1 cellular context compared by ENCODE assay signal in the genomic region with DNA sequence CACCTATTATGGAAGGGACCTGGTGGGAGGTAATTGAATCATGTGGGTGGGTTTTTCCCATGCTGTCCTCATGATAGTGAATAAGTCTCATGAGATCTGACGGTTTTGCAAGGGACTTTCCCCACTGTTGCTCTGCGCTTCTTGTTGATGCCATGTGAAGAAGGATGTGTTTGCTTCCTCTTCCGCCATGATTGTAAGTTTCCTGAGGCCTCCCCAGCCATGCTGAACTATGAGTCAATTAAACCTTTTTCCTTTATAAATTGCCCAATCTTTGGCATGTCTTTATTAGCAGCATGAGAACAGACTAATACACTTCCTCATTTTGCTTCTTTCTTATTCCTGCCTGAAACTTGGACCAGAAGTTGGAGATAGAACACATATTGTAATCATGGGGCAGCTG.
TF ChIP-seq lines count a peak whose summit lies in the region.

No MANE protein-coding gene starts in this region.

TF ChIP-seq in GM12878, 131 proteins besides CTCF, POLR2A, EP300 and RAD21:
- TF ChIP-seq YY1 (IDR thresholded peaks at IDR 0.05; ENCODE audit: low read depth, low read length) (0 out of 2 replicates have a peak, but pooled peaks have one; percentile 17), CBX5 (IDR thresholded peaks at IDR 0.05; ENCODE audit: low read depth) (peak; percentile 47; the same call in 1 of the 2 replicates), SPI1 (IDR thresholded peaks at IDR 0.05; ENCODE audit: borderline replicate concordance, insufficient read depth, low read depth, low read length) (peak; percentile 50; the same call in 1 of the 2 replicates), MEF2B (IDR thresholded peaks at IDR 0.05; ENCODE audit: partially characterized antibody, poor library complexity, severe bottlenecking) (peak; percentile 20), RELB (IDR thresholded peaks at IDR 0.05; ENCODE audit: low read depth) (0 out of 2 replicates have a peak, but pooled peaks have one; percentile 34), IKZF2 (IDR thresholded peaks at IDR 0.05) (0 out of 4 replicates have a peak, but pooled peaks of 1 of the 2 experiments have one; percentile 9)
